In the genomic region with DNA sequence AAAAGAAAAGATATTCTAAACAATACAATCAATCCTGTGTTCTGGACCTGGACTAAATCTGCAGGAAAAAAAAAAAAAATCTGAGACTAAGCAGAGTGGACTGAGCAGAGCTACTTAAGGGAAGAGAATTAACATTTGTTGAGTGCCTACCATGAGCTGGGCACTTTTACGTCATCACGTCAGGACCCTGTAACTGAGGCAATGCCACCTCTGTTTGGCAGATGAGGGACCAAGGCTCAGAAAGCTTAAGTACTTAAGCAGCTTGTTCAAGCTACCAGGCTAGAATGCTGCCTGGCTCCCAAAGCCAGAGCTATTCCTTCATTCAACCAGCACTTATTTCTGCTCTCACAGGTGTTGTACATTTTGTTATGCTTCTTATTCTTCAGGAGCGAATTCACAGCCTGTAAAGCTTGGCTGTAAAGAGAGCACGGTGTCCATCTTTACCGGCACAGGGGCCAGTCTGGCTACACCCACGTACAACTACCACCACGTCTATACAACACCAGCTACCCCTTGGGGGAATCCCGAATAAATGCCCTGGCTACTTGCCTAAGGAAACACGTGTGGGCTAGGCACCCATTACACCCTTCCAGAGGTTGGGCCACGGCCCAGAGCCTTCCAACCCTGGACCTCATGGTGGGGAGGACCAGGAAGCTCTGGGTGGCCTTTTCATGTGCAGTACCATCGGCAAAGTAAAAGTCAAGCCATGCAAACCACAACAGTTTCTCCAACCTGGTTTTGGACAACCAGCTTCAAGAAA, we compare ENCODE assay signal across 35 cellular contexts. TPM values are rescaled to one million over a fixed set of nuclear protein-coding genes. Genes with fewer than 3 reads are reported as not detected.
DNase-seq lines count a peak whose midpoint lies in the region; ATAC-seq, FAIRE-seq and TF ChIP-seq lines count a peak whose summit lies in the region.
"Had no signal": no experiment of that assay in that cellular context is flagged by ENCODE, and none has a peak within 500 bp of the region (broad histone marks: within the 10 kb centered on the region; RNA-seq: fewer than 3 reads in every experiment).

No MANE protein-coding gene starts in this region.

- H3K4me1 ChIP-seq in GM23338 (ENCODE audit: insufficient read depth), result peaks cover 7% of the 10 kb centered on the region; the same call in 1 of the 2 replicates
- peaks cover 44% of the 10 kb centered on the region for H3K4me1 ChIP-seq in RWPE2 (ENCODE audit: insufficient read depth, poor library complexity, severe bottlenecking)
- peaks cover 35% of the 10 kb centered on the region for H3K4me1 ChIP-seq in foreskin keratinocyte
- H3K4me1 ChIP-seq in parathyroid adenoma, result peaks cover 17% of the 10 kb centered on the region
- H3K4me1 ChIP-seq in pancreas, result no peaks in the 10 kb centered on the region
- H3K4me1 ChIP-seq: uterus had no signal

- H3K79me2 ChIP-seq in GM23338 (replicated peaks; ENCODE audit: insufficient read depth), result no peaks in the 10 kb centered on the region
- peaks cover 4% of the 10 kb centered on the region for H3K79me2 ChIP-seq in parathyroid adenoma

- no peaks in the 10 kb centered on the region for H3K36me3 ChIP-seq in GM23338 (ENCODE audit: insufficient read depth)
- no peaks in the 10 kb centered on the region for H3K36me3 ChIP-seq in RWPE2 (ENCODE audit: low read depth)
- no peaks in the 10 kb centered on the region for H3K36me3 ChIP-seq in parathyroid adenoma (ENCODE audit: control insufficient read depth, insufficient read depth, low read length)
- H3K36me3 ChIP-seq in pancreas, result no peaks in the 10 kb centered on the region
- H3K36me3 ChIP-seq: colonic mucosa, left lung, thoracic aorta, uterus had no signal

- no peak overlapping the region for H3K4me2 ChIP-seq in GM23338
- peak overlapping the region; percentile 48 for H3K4me2 ChIP-seq in parathyroid adenoma (ENCODE audit: low read length)

- H2AFZ ChIP-seq in GM23338 (no peak overlapping the region), parathyroid adenoma (no peak overlapping the region)

- H4K20me1 ChIP-seq in GM23338 (replicated peaks; ENCODE audit: insufficient read depth), result no peaks in the 10 kb centered on the region

- H3K27ac ChIP-seq in GM23338 (ENCODE audit: low read depth) (no peak overlapping the region), RWPE2 (ENCODE audit: poor library complexity, severe bottlenecking) (peak overlapping the region; percentile 94), foreskin keratinocyte (peak overlapping the region; percentile 100), parathyroid adenoma (peak overlapping the region; percentile 54), pancreas (no peak overlapping the region)
- H3K27ac ChIP-seq: colonic mucosa, thoracic aorta had no signal

- 74 to 81% methylated on average over 11 of the region's 11 CpGs for WGBS in pancreas, 2 donors

- H3K9me2 ChIP-seq in GM23338 (ENCODE audit: insufficient read depth), result no peaks in the 10 kb centered on the region; the same call in 1 of the 2 replicates

- no peaks in the 10 kb centered on the region for H3K27me3 Mint-ChIP-seq in GM23338 (ENCODE audit: insufficient read depth, low read depth, poor library complexity)
- H3K27me3 Mint-ChIP-seq: activated naive CD4-positive, alpha-beta T cell treated with anti-CD3 and anti-CD28 coated beads, Interleukin-2, amount 50 U/mL, for 24 hours; naive thymus-derived CD4-positive, alpha-beta T cell had no signal

- ATAC-seq in GM23338, result no peak
- ATAC-seq in RWPE2 (ENCODE audit: low read depth), result no peak
- no peak for ATAC-seq in foreskin keratinocyte
- no peak for ATAC-seq in HG02623 (IDR thresholded peaks at IDR 0.05; ENCODE audit: unreplicated experiment)
- no peak for ATAC-seq in pancreas
- ATAC-seq: esophagus mucosa; HCT116; left lung; naive thymus-derived CD4-positive, alpha-beta T cell; Panc1; WTC11 had no signal

- intact Hi-C loops in pancreas (cut with DNase I), result no loop called here

- no peak overlapping the region for H3K4me3 ChIP-seq in GM23338
- H3K4me3 ChIP-seq in RWPE2 (ENCODE audit: severe bottlenecking), result no peak overlapping the region
- H3K4me3 ChIP-seq in parathyroid adenoma (ENCODE audit: low read depth, low read length), result no peak overlapping the region
- H3K4me3 ChIP-seq in pancreas, result no peak overlapping the region
- H3K4me3 ChIP-seq: colonic mucosa, left lung, uterus had no signal

- FAIRE-seq in pancreas (lab: Jason Lieb, UNC), result no peak
- FAIRE-seq: GM18507 had no signal

- no peak overlapping the region for H3K9ac ChIP-seq in parathyroid adenoma

- no peaks in the 10 kb centered on the region for H3K4me1 Mint-ChIP-seq in GM23338

- H3K36me3 Mint-ChIP-seq in GM23338 (ENCODE audit: low read depth), result no peaks in the 10 kb centered on the region
- H3K36me3 Mint-ChIP-seq: activated naive CD4-positive, alpha-beta T cell treated with anti-CD3 and anti-CD28 coated beads, Interleukin-2, amount 50 U/mL, for 24 hours; naive thymus-derived CD4-positive, alpha-beta T cell had no signal

- no peak overlapping the region for H3K4me3 Mint-ChIP-seq in GM23338
- H3K4me3 Mint-ChIP-seq: activated naive CD4-positive, alpha-beta T cell treated with anti-CD3 and anti-CD28 coated beads, Interleukin-2, amount 50 U/mL, for 24 hours; activated T-helper 1 cell treated with anti-CD3 and anti-CD28 coated beads, Interleukin-12 subunit alpha, Interleukin-12 subunit beta, Interleukin-2, Interleukin-4 antibody, amounts not matched to agents 30 ng/mL and 10 ng/mL and 1 ng/mL, durations not matched to agents 14 hours and 24 hours and 36 hours; WTC11 had no signal

- no peak for TF ChIP-seq CTCF in GM23338 (conservative IDR thresholded peaks at IDR 0.05; ENCODE audit: low read depth in 2 of 2)
- no peak for TF ChIP-seq CTCF in RWPE2 (IDR thresholded peaks at IDR 0.05; ENCODE audit: poor library complexity, severe bottlenecking)
- TF ChIP-seq CTCF in foreskin keratinocyte (conservative IDR thresholded peaks at IDR 0.05), result no peak
- TF ChIP-seq CTCF in parathyroid adenoma (IDR thresholded peaks at IDR 0.05), result no peak
- no peak for TF ChIP-seq CTCF in pancreas (IDR thresholded peaks at IDR 0.05)

- H3K9me3 ChIP-seq in RWPE2 (ENCODE audit: severe bottlenecking), result no peaks in the 10 kb centered on the region
- H3K9me3 ChIP-seq in parathyroid adenoma (ENCODE audit: control insufficient read depth, low read length), result no peaks in the 10 kb centered on the region
- H3K9me3 ChIP-seq in pancreas, result no peaks in the 10 kb centered on the region
- H3K9me3 ChIP-seq: colonic mucosa, left lung, thoracic aorta, uterus had no signal

- H3F3A ChIP-seq in GM23338 (replicated peaks; ENCODE audit: low read depth), result no peaks in the 10 kb centered on the region

- peak overlapping the region; percentile 41; the same call in 1 of the 2 replicates for H3K27ac Mint-ChIP-seq in GM23338
- H3K27ac Mint-ChIP-seq: activated naive CD4-positive, alpha-beta T cell treated with anti-CD3 and anti-CD28 coated beads, Interleukin-2, amount 50 U/mL, for 24 hours; activated T-helper 1 cell treated with anti-CD3 and anti-CD28 coated beads, Interleukin-12 subunit alpha, Interleukin-12 subunit beta, Interleukin-2, Interleukin-4 antibody, amounts not matched to agents 30 ng/mL and 10 ng/mL and 1 ng/mL, durations not matched to agents 14 hours and 24 hours and 36 hours had no signal

- no peak for DNase-seq in GM23338 (ENCODE audit: low spot score)
- DNase-seq in RWPE2 (ENCODE audit: low spot score), result no peak
- no peak for DNase-seq in foreskin keratinocyte
- no peak for DNase-seq in pancreas
- DNase-seq in globus pallidus (ENCODE audit: low spot score), result no peak
- DNase-seq in OCI-M1 (lab: John Stamatoyannopoulos, UW), result no peak
- DNase-seq: Calu3; colonic mucosa; DMS79 treated with DMSO at 0.1 percent for 48 hours; effector memory CD4-positive, alpha-beta T cell; foreskin melanocyte; GF-D8; hippocampal formation; Kasumi-1; left lung; MV-4-11; naive thymus-derived CD4-positive, alpha-beta T cell; NCI-H510A; NK-92 treated with Interleukin-12 subunit alpha and Interleukin-12 subunit beta, amount 100 ng/mL, for 24 hours; posterior cingulate gyrus; SHP77 treated with DMSO at 0.1 percent for 48 hours; stimulated activated CD4-positive, alpha-beta T cell treated with anti-CD3 and anti-CD28 coated beads, Interleukin-15, amount 100 ng/mL, for 24 hours; stimulated activated naive CD4-positive, alpha-beta T cell; T1000; uterus had no signal

- H3K27me3 ChIP-seq in GM23338 (ENCODE audit: insufficient read depth) (no peaks in the 10 kb centered on the region), RWPE2 (ENCODE audit: insufficient read depth, poor library complexity, severe bottlenecking) (no peaks in the 10 kb centered on the region), foreskin keratinocyte (no peaks in the 10 kb centered on the region), parathyroid adenoma (ENCODE audit: control insufficient read depth, insufficient read depth, low read length) (no peaks in the 10 kb centered on the region), pancreas (no peaks in the 10 kb centered on the region)
- H3K27me3 ChIP-seq: colonic mucosa, left lung, uterus had no signal

- H3K9me3 Mint-ChIP-seq in GM23338, result peaks cover 15% of the 10 kb centered on the region; the same call in 2 of the 3 replicates
- H3K9me3 Mint-ChIP-seq: activated naive CD4-positive, alpha-beta T cell treated with anti-CD3 and anti-CD28 coated beads, Interleukin-2, amount 50 U/mL, for 24 hours; activated T-helper 1 cell treated with anti-CD3 and anti-CD28 coated beads, Interleukin-12 subunit alpha, Interleukin-12 subunit beta, Interleukin-2, Interleukin-4 antibody, amounts not matched to agents 30 ng/mL and 10 ng/mL and 1 ng/mL, durations not matched to agents 14 hours and 24 hours and 36 hours had no signal

RNA-seq across cellular contexts. Expression of gene TMCC3, which starts 27.0 kb away (rescaled TPM):
- 2.4 and 3.6 TPM in 2 replicates for total RNA-seq in GM23338 (2014; rRNA removed; shearing (Covaris generic))
- polyA plus RNA-seq in GM23338 (2016; fragmentation: Nextera tagmentation; extraction: Ambion mirVana) (1.4 and 1.6 TPM in 2 replicates), foreskin keratinocyte (4.0 and 4.9 TPM in 2 replicates), pancreas (1 to 10 TPM; 1.0 to 3.5 TPM)
- total RNA-seq in foreskin keratinocyte (13.3 and 17.7 TPM in 2 replicates), pancreas (1 to 10 TPM; 1.2 to 6.9 (median 2.3) TPM)
- polyA plus RNA-seq: naive thymus-derived CD4-positive, alpha-beta T cell had no signal

Comparison
In these comparisons a context has a peak if more than half of its experiments do, and no peak if none do; other contexts are left out.
1. H3K27ac ChIP-seq: peak in RWPE2 (single experiment), foreskin keratinocyte (single experiment) and parathyroid adenoma (single experiment); none in GM23338 (single experiment) and pancreas (0 of 4).